10 cellular contexts compared by ENCODE assay signal in the genomic region with DNA sequence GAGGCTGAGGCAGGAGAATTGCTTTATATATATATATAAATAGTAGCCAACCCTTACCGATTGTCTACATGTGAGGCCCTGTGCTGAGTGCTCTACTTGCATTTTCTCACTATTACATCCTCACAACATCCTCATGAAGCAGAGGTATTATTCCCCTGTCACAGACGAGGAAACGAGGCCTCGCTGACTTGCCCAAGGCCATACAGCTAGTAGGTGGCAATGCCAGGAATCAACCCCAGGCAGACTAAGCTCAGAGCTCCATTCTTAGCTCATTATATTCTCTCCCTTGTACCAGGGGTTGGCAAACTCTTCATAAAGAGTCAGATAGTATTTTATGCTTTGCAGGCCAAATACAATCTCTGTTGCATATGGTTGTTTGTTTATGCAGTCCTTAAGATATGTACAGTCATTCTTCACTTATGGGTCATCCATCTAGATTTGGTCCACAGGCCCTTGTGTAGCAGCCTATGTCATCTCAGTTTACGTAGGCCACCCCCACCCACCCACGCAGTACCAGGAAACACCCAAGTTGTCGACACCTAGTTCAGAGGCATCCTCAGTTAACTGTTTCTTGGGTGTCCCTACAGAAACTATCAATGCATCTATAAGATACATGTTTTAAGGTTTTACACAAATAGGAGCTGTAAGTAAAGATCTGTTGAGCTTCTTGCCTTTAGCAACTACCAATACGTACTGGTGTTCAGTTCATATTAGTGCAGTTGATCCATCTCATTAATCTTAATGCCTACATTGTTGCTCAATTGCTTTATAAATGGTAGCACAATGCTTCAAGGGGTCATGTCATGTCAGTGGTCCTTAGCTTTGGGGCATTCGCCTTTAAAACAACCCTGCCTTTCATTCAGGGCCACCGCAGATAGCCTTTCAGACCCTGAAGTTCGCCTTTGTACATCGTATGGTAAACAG. TPM values are rescaled to one million over a fixed set of nuclear protein-coding genes. Genes with fewer than 3 reads are reported as not detected.
DNase-seq lines count a peak whose midpoint lies in the region; TF ChIP-seq lines count a peak whose summit lies in the region.
"Had no signal": no experiment of that assay in that cellular context is flagged by ENCODE, and none has a peak within 500 bp of the region (broad histone marks: within the 10 kb centered on the region; RNA-seq: fewer than 3 reads in every experiment).

No MANE protein-coding gene starts in this region.

- H3K27me3 ChIP-seq in brain microvascular endothelial cell (replicated peaks), result no peaks in the 10 kb centered on the region
- H3K27me3 ChIP-seq in smooth muscle cell (ENCODE audit: low read depth), result no peaks in the 10 kb centered on the region

- peaks cover 37% of the 10 kb centered on the region for H3K36me3 Mint-ChIP-seq in activated CD4-positive, alpha-beta T cell treated with anti-CD3 and anti-CD28 coated beads, Interleukin-2, amount 10 ng/mL, durations not matched to agents 7 days and 5 days (ENCODE audit: low read depth)

- WGBS in smooth muscle cell (ENCODE audit: low lambda C conversion rate), result 70% methylated on average over 12 of the region's 12 CpGs

- peak overlapping the region; percentile 64 for H3K4me2 ChIP-seq in smooth muscle cell

- H3K4me3 Mint-ChIP-seq in activated CD4-positive, alpha-beta T cell treated with anti-CD3 and anti-CD28 coated beads, Interleukin-2, amount 10 ng/mL, durations not matched to agents 7 days and 5 days, result peak overlapping the region; percentile 49

- no peaks in the 10 kb centered on the region for H4K20me1 ChIP-seq in smooth muscle cell (ENCODE audit: low read depth)

- in situ Hi-C loops in brain microvascular endothelial cell (cut with HindIII; ENCODE audit: low pct_ligation_motif_present, low sequenced_read_pairs) (no loop called here), G401 (cut with HindIII; ENCODE audit: low sequenced_read_pairs) (no loop called here)

- H3K9me3 Mint-ChIP-seq in activated CD4-positive, alpha-beta T cell treated with anti-CD3 and anti-CD28 coated beads, Interleukin-2, amount 10 ng/mL, durations not matched to agents 7 days and 5 days, result peaks cover 6% of the 10 kb centered on the region

- H3K27ac Mint-ChIP-seq in activated CD4-positive, alpha-beta T cell treated with anti-CD3 and anti-CD28 coated beads, Interleukin-2, amount 10 ng/mL, durations not matched to agents 7 days and 5 days, result peak overlapping the region; percentile 81

- POLR2A ChIA-PET in activated CD4-positive, alpha-beta T cell treated with anti-CD3 and anti-CD28 coated beads, Interleukin-2, amount 10 ng/mL, durations not matched to agents 7 days and 5 days (lab: Charles Lee), result no interaction called here

- H3K27ac ChIP-seq in brain microvascular endothelial cell, result peak overlapping the region; percentile 59
- H3K27ac ChIP-seq in smooth muscle cell (ENCODE audit: low read depth), result peak overlapping the region; percentile 53
- H3K27ac ChIP-seq in caudate nucleus (ENCODE audit: low read depth, low read length), result no peak overlapping the region

- H3K9ac ChIP-seq in smooth muscle cell (ENCODE audit: low read depth), result no peak overlapping the region

- CTCF ChIA-PET in activated CD4-positive, alpha-beta T cell treated with anti-CD3 and anti-CD28 coated beads, Interleukin-2, amount 10 ng/mL, durations not matched to agents 7 days and 5 days (lab: Charles Lee), result interaction anchor here (1.0 to 1.6 kb wide), 3 partner anchors 10 to 54 kb away, joined by 3 to 8 read pairs (median 3); a partner anchor contains a TSS

- H3K4me1 ChIP-seq in smooth muscle cell (ENCODE audit: low read depth), result no peaks in the 10 kb centered on the region
- H3K4me1 ChIP-seq: HAP-1 had no signal

- no peaks in the 10 kb centered on the region for H3K79me2 ChIP-seq in smooth muscle cell (ENCODE audit: low read depth)

- H3K36me3 ChIP-seq in brain microvascular endothelial cell (replicated peaks) (no peaks in the 10 kb centered on the region), smooth muscle cell (ENCODE audit: low read depth) (no peaks in the 10 kb centered on the region)

- H3K9me3 ChIP-seq in smooth muscle cell (replicated peaks; ENCODE audit: low read depth), result no peaks in the 10 kb centered on the region
- H3K9me3 ChIP-seq: HAP-1 had no signal

- no peaks in the 10 kb centered on the region for H3K27me3 Mint-ChIP-seq in activated CD4-positive, alpha-beta T cell treated with anti-CD3 and anti-CD28 coated beads, Interleukin-2, amount 10 ng/mL, durations not matched to agents 7 days and 5 days

- H2AFZ ChIP-seq in smooth muscle cell (ENCODE audit: low read depth), result no peak overlapping the region

- H3K4me1 Mint-ChIP-seq in activated CD4-positive, alpha-beta T cell treated with anti-CD3 and anti-CD28 coated beads, Interleukin-2, amount 10 ng/mL, durations not matched to agents 7 days and 5 days, result peaks cover 74% of the 10 kb centered on the region

- no peaks in the 10 kb centered on the region for H3F3A ChIP-seq in smooth muscle cell (ENCODE audit: low read depth)

- H3K4me3 ChIP-seq in AG09309 (ENCODE audit: control insufficient read depth, low read depth, low read length) (no peak overlapping the region), brain microvascular endothelial cell (ENCODE audit: low read depth, low read length) (no peak overlapping the region), smooth muscle cell (no peak overlapping the region)
- H3K4me3 ChIP-seq: HAP-1 had no signal

- TF ChIP-seq CTCF in AG09309 (IDR thresholded peaks at IDR 0.05; ENCODE audit: control insufficient read depth, insufficient read depth, low read depth, low read length, missing control alignments), result no peak
- TF ChIP-seq CTCF in brain microvascular endothelial cell (IDR thresholded peaks at IDR 0.05; ENCODE audit: low read depth, low read length, missing control alignments), result no peak
- TF ChIP-seq CTCF in smooth muscle cell (IDR thresholded peaks at IDR 0.05; ENCODE audit: borderline replicate concordance, insufficient read depth, poor library complexity, severe bottlenecking), result no peak

- DNase-seq in AG09309 (ENCODE audit: low read depth) (peak; percentile 18), brain microvascular endothelial cell (peak; percentile 93), smooth muscle cell (lab: John Stamatoyannopoulos, UW; ENCODE audit: unreplicated experiment) (no peak), SHP77 treated with DMSO at 0.1 percent for 48 hours (lab: John Stamatoyannopoulos, UW) (no peak), caudate nucleus (lab: John Stamatoyannopoulos, UW) (no peak), NCI-H2196 (lab: John Stamatoyannopoulos, UW; ENCODE audit: unreplicated experiment) (no peak), G401 (ENCODE audit: low spot score) (no peak)
- peak; percentile 22 for DNase-seq in activated CD4-positive, alpha-beta T cell treated with anti-CD3 and anti-CD28 coated beads, Interleukin-2, amount 10 ng/mL, durations not matched to agents 7 days and 5 days
- DNase-seq: NCI-H2171 treated with DMSO at 0.1 percent for 48 hours had no signal

RNA-seq across cellular contexts. Expression of a gene that starts 3.0 kb away (rescaled TPM):
- 1 to 10 TPM; 8.6 to 9.0 TPM for total RNA-seq in activated CD4-positive, alpha-beta T cell treated with anti-CD3 and anti-CD28 coated beads, Interleukin-2, amount 10 ng/mL, durations not matched to agents 7 days and 5 days
- 0.22 TPM in 1 of 2 replicates, not detected in the other for total RNA-seq in smooth muscle cell
- polyA plus RNA-seq in smooth muscle cell, result 0.07 and 0.34 TPM in 2 replicates
- total RNA-seq in G401 (2014; rRNA removed; shearing (Covaris generic)), result 0.51 TPM in 1 of 2 replicates, not detected in the other

RNA-seq across cellular contexts. Expression of a gene that starts 22.7 kb away (rescaled TPM):
- 10 to 100 TPM; 61.8 to 62.4 TPM for total RNA-seq in activated CD4-positive, alpha-beta T cell treated with anti-CD3 and anti-CD28 coated beads, Interleukin-2, amount 10 ng/mL, durations not matched to agents 7 days and 5 days
- total RNA-seq in smooth muscle cell, result 38.5 and 52.4 TPM in 2 replicates
- 21.6 and 27.8 TPM in 2 replicates for polyA plus RNA-seq in smooth muscle cell
- total RNA-seq in G401 (2014; rRNA removed; shearing (Covaris generic)), result 54.6 and 76.4 TPM in 2 replicates

RNA-seq across cellular contexts. Expression of a gene that starts 23.1 kb away (rescaled TPM):
- total RNA-seq in activated CD4-positive, alpha-beta T cell treated with anti-CD3 and anti-CD28 coated beads, Interleukin-2, amount 10 ng/mL, durations not matched to agents 7 days and 5 days, result 10 to 100 TPM; 73.6 to 83.0 TPM
- total RNA-seq in smooth muscle cell, result 9.2 and 12.7 TPM in 2 replicates
- polyA plus RNA-seq in smooth muscle cell, result 13.8 and 13.9 TPM in 2 replicates
- 65.2 and 100 TPM in 2 replicates for total RNA-seq in G401 (2014; rRNA removed; shearing (Covaris generic))

RNA-seq across cellular contexts. Expression of a gene that starts 53.3 kb away (rescaled TPM):
- 100 to 1,000 TPM; 106 to 107 TPM for total RNA-seq in activated CD4-positive, alpha-beta T cell treated with anti-CD3 and anti-CD28 coated beads, Interleukin-2, amount 10 ng/mL, durations not matched to agents 7 days and 5 days
- total RNA-seq in smooth muscle cell, result 35.1 and 38.0 TPM in 2 replicates
- 106 and 109 TPM in 2 replicates for polyA plus RNA-seq in smooth muscle cell
- total RNA-seq in G401 (2014; rRNA removed; shearing (Covaris generic)), result 69.3 and 82.8 TPM in 2 replicates

RNA-seq across cellular contexts. Expression of a gene that starts 56.3 kb away (rescaled TPM):
- total RNA-seq in activated CD4-positive, alpha-beta T cell treated with anti-CD3 and anti-CD28 coated beads, Interleukin-2, amount 10 ng/mL, durations not matched to agents 7 days and 5 days, result 1 to 10 TPM; 8.4 to 9.7 TPM
- 32.3 and 38.2 TPM in 2 replicates for total RNA-seq in smooth muscle cell
- polyA plus RNA-seq in smooth muscle cell, result 32.0 and 43.7 TPM in 2 replicates
- total RNA-seq in G401 (2014; rRNA removed; shearing (Covaris generic)), result 18.3 and 20.4 TPM in 2 replicates

Comparison
In these comparisons a context has a peak if more than half of its experiments do, and no peak if none do; other contexts are left out.
1. DNase-seq: peak in AG09309 (single experiment), activated CD4-positive, alpha-beta T cell treated with anti-CD3 and anti-CD28 coated beads, Interleukin-2, amount 10 ng/mL, durations not matched to agents 7 days and 5 days (single experiment) and brain microvascular endothelial cell (single experiment); none in smooth muscle cell (single experiment), SHP77 treated with DMSO at 0.1 percent for 48 hours (single experiment), caudate nucleus (0 of 61), NCI-H2196 (single experiment) and G401 (single experiment).